28 cellular contexts compared by ENCODE assay signal in genomic region chr14:76678244-76678643, GRCh38.
"Had no signal": no experiment of that assay in that cellular context is flagged by ENCODE, and none has a peak within 500 bp of the region (broad histone marks: within the 10 kb centered on the region; RNA-seq: fewer than 3 reads in every experiment).

No MANE protein-coding gene starts in this region.

- H3K27ac Mint-ChIP-seq: stimulated activated effector memory CD8-positive, alpha-beta T cell treated with anti-CD3 and anti-CD28 coated beads, Interleukin-12 subunit alpha, Interleukin-12 subunit beta, amount 100 ng/mL, for 72 hours; stimulated activated memory B cell treated with anti-CD40 and anti-IgM and Interleukin-4, amounts not matched to agents 10 μg/mL and 1 μg/mL and 100 μg/mL, for 72 hours; stimulated activated naive B cell treated with anti-CD40 and anti-IgM and Interleukin-4, amounts not matched to agents 10 μg/mL and 1 μg/mL and 100 μg/mL, for 72 hours; stimulated activated naive CD8-positive, alpha-beta T cell treated with anti-CD3 and anti-CD28 coated beads, Interleukin-15, amount 100 ng/mL, for 72 hours; stimulated activated naive CD8-positive, alpha-beta T cell treated with anti-CD3 and anti-CD28 coated beads, Interleukin-15, Interleukin-2, amounts not matched to agents 100 ng/mL and 50 ng/mL, for 24 hours; type B pancreatic cell had no signal

- DNase-seq: stimulated activated CD4-positive, alpha-beta T cell treated with anti-CD3 and anti-CD28 coated beads, Interleukin-2, amount 100 ng/mL, for 48 hours; stimulated activated CD4-positive, alpha-beta T cell treated with anti-CD3 and anti-CD28 coated beads, Interleukin-4, amount 100 ng/mL, for 1 hour; stimulated activated CD4-positive, alpha-beta T cell treated with anti-CD3 and anti-CD28 coated beads, Interleukin-4, amount 100 ng/mL, for 24 hours; stimulated activated CD4-positive, alpha-beta T cell treated with anti-CD3 and anti-CD28 coated beads, Interleukin-4, amount 100 ng/mL, for 4 hours; stimulated activated CD8-positive, alpha-beta memory T cell treated with anti-CD3 and anti-CD28 coated beads, Interleukin-4, amount 100 ng/mL, for 48 hours; stimulated activated naive B cell treated with anti-CD40 and anti-IgM and Interleukin-4, amounts not matched to agents 10 μg/mL and 1 μg/mL and 100 μg/mL, for 72 hours; stimulated activated naive CD4-positive, alpha-beta T cell; stimulated activated naive CD4-positive, alpha-beta T cell treated with Interleukin-2 at 50 U/mL for 16 hours; stimulated activated naive CD8-positive, alpha-beta T cell treated with anti-CD3 and anti-CD28 coated beads, Interleukin-15, amount 100 ng/mL, for 72 hours; stimulated activated naive CD8-positive, alpha-beta T cell treated with anti-CD3 and anti-CD28 coated beads, Interleukin-15, Interleukin-2, amounts not matched to agents 100 U/mL and 50 U/mL, for 24 hours; stomach; substantia nigra; testis; thyroid gland; tibial artery; transverse colon; trophoblast cell; upper lobe of left lung; upper lobe of right lung; uterus had no signal

- H3K27me3 ChIP-seq: testis, thyroid gland, tibial artery, tibial nerve, transverse colon, upper lobe of left lung, upper lobe of right lung, uterus, vagina had no signal

- H3K9me3 ChIP-seq: testis, thyroid gland, uterus had no signal

- H3K27ac ChIP-seq: stomach, suprapubic skin, testis, thoracic aorta, thyroid gland, tibial artery, tibial nerve, transverse colon, upper lobe of left lung, upper lobe of right lung, uterus, vagina had no signal

- H3K36me3 Mint-ChIP-seq: stimulated activated effector memory CD8-positive, alpha-beta T cell treated with anti-CD3 and anti-CD28 coated beads, Interleukin-12 subunit alpha, Interleukin-12 subunit beta, amount 100 ng/mL, for 72 hours; stimulated activated memory B cell treated with anti-CD40 and anti-IgM and Interleukin-4, amounts not matched to agents 10 μg/mL and 1 μg/mL and 100 μg/mL, for 72 hours; type B pancreatic cell had no signal

- H3K4me1 ChIP-seq: stomach, suprapubic skin, testis, thyroid gland, tibial artery, tibial nerve, transverse colon, upper lobe of left lung, upper lobe of right lung, uterus, vagina had no signal

- H3K4me3 ChIP-seq: stomach, suprapubic skin, testis, thoracic aorta, thyroid gland, tibial artery, tibial nerve, transverse colon, upper lobe of left lung, upper lobe of right lung, uterus, vagina had no signal

- H3K4me3 Mint-ChIP-seq: stimulated activated effector memory CD8-positive, alpha-beta T cell treated with anti-CD3 and anti-CD28 coated beads, Interleukin-12 subunit alpha, Interleukin-12 subunit beta, amount 100 ng/mL, for 72 hours; stimulated activated memory B cell treated with anti-CD40 and anti-IgM and Interleukin-4, amounts not matched to agents 10 μg/mL and 1 μg/mL and 100 μg/mL, for 72 hours; stimulated activated naive B cell treated with anti-CD40 and anti-IgM and Interleukin-4, amounts not matched to agents 10 μg/mL and 1 μg/mL and 100 μg/mL, for 72 hours; stimulated activated naive CD8-positive, alpha-beta T cell treated with anti-CD3 and anti-CD28 coated beads, Interleukin-15, amount 100 ng/mL, for 72 hours; stimulated activated naive CD8-positive, alpha-beta T cell treated with anti-CD3 and anti-CD28 coated beads, Interleukin-15, Interleukin-2, amounts not matched to agents 100 ng/mL and 50 ng/mL, for 24 hours; type B pancreatic cell had no signal

- H3K4me1 Mint-ChIP-seq: stimulated activated effector memory CD8-positive, alpha-beta T cell treated with anti-CD3 and anti-CD28 coated beads, Interleukin-12 subunit alpha, Interleukin-12 subunit beta, amount 100 ng/mL, for 72 hours; stimulated activated memory B cell treated with anti-CD40 and anti-IgM and Interleukin-4, amounts not matched to agents 10 μg/mL and 1 μg/mL and 100 μg/mL, for 72 hours; stimulated activated naive B cell treated with anti-CD40 and anti-IgM and Interleukin-4, amounts not matched to agents 10 μg/mL and 1 μg/mL and 100 μg/mL, for 72 hours; stimulated activated naive CD8-positive, alpha-beta T cell treated with anti-CD3 and anti-CD28 coated beads, Interleukin-15, amount 100 ng/mL, for 72 hours had no signal

- ATAC-seq: stimulated activated effector memory CD8-positive, alpha-beta T cell treated with anti-CD3 and anti-CD28 coated beads, Interleukin-12 subunit alpha, Interleukin-12 subunit beta, amount 100 ng/mL, for 72 hours; stimulated activated memory B cell treated with anti-CD40 and anti-IgM and Interleukin-4, amounts not matched to agents 10 μg/mL and 1 μg/mL and 100 μg/mL, for 72 hours; stimulated activated naive B cell treated with anti-CD40 and anti-IgM and Interleukin-4, amounts not matched to agents 10 μg/mL and 1 μg/mL and 100 μg/mL, for 72 hours; stimulated activated naive CD8-positive, alpha-beta T cell treated with anti-CD3 and anti-CD28 coated beads, Interleukin-15, amount 100 ng/mL, for 72 hours; stimulated activated naive CD8-positive, alpha-beta T cell treated with anti-CD3 and anti-CD28 coated beads, Interleukin-15, Interleukin-2, amounts not matched to agents 100 U/mL and 50 U/mL, for 24 hours; upper lobe of right lung had no signal
